In the genomic region with DNA sequence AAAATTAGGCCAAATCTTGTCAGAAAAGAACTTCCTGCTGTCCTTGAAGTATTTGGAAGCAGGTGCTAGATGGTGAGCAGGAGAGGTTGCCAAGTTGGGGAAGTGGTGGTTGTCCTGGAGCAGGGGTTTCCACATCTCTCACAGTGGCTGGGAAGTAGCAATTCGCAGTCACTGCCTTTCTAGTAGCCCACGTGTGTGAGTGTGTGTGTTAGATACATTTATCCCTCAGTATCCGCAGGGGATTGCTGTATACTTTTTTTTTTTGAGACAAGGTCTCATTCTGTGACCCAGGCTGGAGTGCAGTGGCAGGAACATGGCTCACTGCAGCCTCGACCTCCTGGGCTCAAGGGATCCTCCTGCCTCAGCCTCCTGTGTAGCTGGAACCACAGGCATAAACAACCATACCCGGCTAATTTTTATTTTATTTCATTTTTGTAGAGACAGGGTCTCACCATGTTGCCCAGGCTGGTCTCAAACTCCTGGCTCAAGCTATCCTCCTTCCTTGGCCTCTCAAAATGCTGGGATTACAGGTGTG, we compare ENCODE assay signal across 8 cellular contexts. TPM values are rescaled to one million over a fixed set of nuclear protein-coding genes. Genes with fewer than 3 reads are reported as not detected.
DNase-seq lines count a peak whose midpoint lies in the region; ATAC-seq and TF ChIP-seq lines count a peak whose summit lies in the region.

No MANE protein-coding gene starts in this region.

- POLR2A ChIA-PET in naive thymus-derived CD8-positive, alpha-beta T cell (lab: Charles Lee) = interaction anchor here (0.6 to 4.3 kb wide), 8 partner anchors 9 to 616 kb away, joined by 3 to 30 read pairs (median 4); a partner anchor contains a TSS

- peak overlapping the region; percentile 79 for H3K4me3 ChIP-seq in HFF-Myc (replicated peaks; ENCODE audit: low read depth, low read length)

- peak overlapping the region; percentile 90 to 97 (median 94) for H3K27ac Mint-ChIP-seq in naive thymus-derived CD8-positive, alpha-beta T cell

- no peaks in the 10 kb centered on the region for H3K27me3 Mint-ChIP-seq in naive thymus-derived CD8-positive, alpha-beta T cell

- TF ChIP-seq CTCF in HFF-Myc (IDR thresholded peaks at IDR 0.05; ENCODE audit: low read depth, low read length, missing control alignments) (no peak), GM13976 (IDR thresholded peaks at IDR 0.05; ENCODE audit: borderline replicate concordance, control extremely low read depth, extremely low read depth, insufficient read depth, missing control alignments) (no peak)

- in situ Hi-C loops in GM13976 (cut with MboI; ENCODE audit: low sequenced_read_pairs, unreplicated experiment) = loop anchor here (10.0 kb wide), 1 partner anchor 281 kb away; no protein-coding TSS in a partner anchor

- ATAC-seq in esophagus mucosa (peak; percentile 6), HG03095 (IDR thresholded peaks at IDR 0.05; ENCODE audit: unreplicated experiment) (no peak)
- ATAC-seq in naive thymus-derived CD8-positive, alpha-beta T cell = no peak

- peaks cover 0 to 2% (median 0%) of the 10 kb centered on the region in 3 donors for H3K36me3 Mint-ChIP-seq in naive thymus-derived CD8-positive, alpha-beta T cell

- H3K4me3 Mint-ChIP-seq in naive thymus-derived CD8-positive, alpha-beta T cell = peak overlapping the region; percentile 88 to 99 (median 98)

- H3K9me3 Mint-ChIP-seq in naive thymus-derived CD8-positive, alpha-beta T cell = no peaks in the 10 kb centered on the region

- DNase-seq in CMK (ENCODE audit: low read depth) = peak; percentile 39
- no peak for DNase-seq in HFF-Myc (ENCODE audit: extremely low read depth, low read depth)
- peak; percentile 88 for DNase-seq in SKM-1 treated with dmso at 0.1 percent for 144 hours (lab: John Stamatoyannopoulos, UW; ENCODE audit: unreplicated experiment)
- peak in 3 of 10 donors; percentile 13 to 28 (median 24) for DNase-seq in naive thymus-derived CD8-positive, alpha-beta T cell
- no peak for DNase-seq in epidermal melanocyte (ENCODE audit: insufficient read length, low spot score)
- no peak for DNase-seq in GM13976 (ENCODE audit: low spot score)

- peaks cover 12 to 30% (median 23%) of the 10 kb centered on the region in 4 donors for H3K4me1 Mint-ChIP-seq in naive thymus-derived CD8-positive, alpha-beta T cell

RNA-seq across cellular contexts. Expression of a gene that starts 0.8 kb away (rescaled TPM):
- total RNA-seq in esophagus mucosa = 13.6 TPM
- total RNA-seq in naive thymus-derived CD8-positive, alpha-beta T cell = 10 to 100 TPM; 13.4 to 15.7 TPM
- polyA plus RNA-seq in naive thymus-derived CD8-positive, alpha-beta T cell = 10 to 100 TPM; 12.0 to 16.7 (median 13.0) TPM

RNA-seq across cellular contexts. Expression of a gene that starts 28.8 kb away (rescaled TPM):
- 0.84 TPM for total RNA-seq in esophagus mucosa
- under 1 TPM; 0.23 to 0.36 TPM for total RNA-seq in naive thymus-derived CD8-positive, alpha-beta T cell
- polyA plus RNA-seq in naive thymus-derived CD8-positive, alpha-beta T cell = under 1 TPM in 2 of 3 donors, not detected in 1; 0.09 to 0.19 TPM

Comparison
In these comparisons a context has a peak if more than half of its experiments do, and no peak if none do; other contexts are left out.
1. DNase-seq: peak in CMK (single experiment) and SKM-1 treated with dmso at 0.1 percent for 144 hours (single experiment); none in HFF-Myc (single experiment), epidermal melanocyte (single experiment) and GM13976 (single experiment).